8 cellular contexts compared by ENCODE assay signal in genomic region chr10:80158598-80159127, GRCh38. TPM values are rescaled to one million over a fixed set of nuclear protein-coding genes. Genes with fewer than 3 reads are reported as not detected.
DNase-seq lines count a peak whose midpoint lies in the region; ATAC-seq and TF ChIP-seq lines count a peak whose summit lies in the region.

No MANE protein-coding gene starts in this region.

- no peaks in the 10 kb centered on the region for H3K9me3 ChIP-seq in heart left ventricle
- H3K9me3 ChIP-seq in sigmoid colon: no peaks in the 10 kb centered on the region

- H3K4me1 Mint-ChIP-seq in activated naive CD8-positive, alpha-beta T cell treated with anti-CD3 and anti-CD28 coated beads, Interleukin-2, amount 10 ng/mL, durations not matched to agents 7 days and 5 days: peaks cover 13% of the 10 kb centered on the region

- H3K4me3 ChIP-seq in heart left ventricle (peak overlapping the region in 1 of 12 donors; percentile 18), sigmoid colon (no peak overlapping the region)

- POLR2A ChIA-PET in activated naive CD8-positive, alpha-beta T cell treated with anti-CD3 and anti-CD28 coated beads, Interleukin-2, amount 10 ng/mL, durations not matched to agents 7 days and 5 days (lab: Charles Lee): no interaction called here

- DNase-seq in Ammon's horn (ENCODE audit: low spot score) (peak; percentile 83), Kasumi-1 (lab: John Stamatoyannopoulos, UW) (peak; percentile 99), heart left ventricle (peak; percentile 89 to 96 (median 92)), sigmoid colon (peak; percentile 96), NCI-H128 (lab: John Stamatoyannopoulos, UW; ENCODE audit: unreplicated experiment) (no peak), NCI-H524 treated with DMSO at 0.1 percent for 48 hours (lab: John Stamatoyannopoulos, UW) (no peak)
- DNase-seq in activated naive CD8-positive, alpha-beta T cell treated with anti-CD3 and anti-CD28 coated beads, Interleukin-2, amount 10 ng/mL, durations not matched to agents 7 days and 5 days: no peak

- TF ChIP-seq CTCF in heart left ventricle (IDR thresholded peaks at IDR 0.05) (no peak), sigmoid colon (IDR thresholded peaks at IDR 0.05) (no peak)

- peak overlapping the region in 11 of 12 donors; percentile 65 to 91 (median 84) for H3K27ac ChIP-seq in heart left ventricle
- H3K27ac ChIP-seq in sigmoid colon: peak overlapping the region; percentile 65 to 89 (median 79)

- peak in 1 of 2 donors; percentile 19 for TF ChIP-seq POLR2A in heart left ventricle (IDR thresholded peaks at IDR 0.05)
- TF ChIP-seq POLR2A in sigmoid colon (IDR thresholded peaks at IDR 0.05): no peak

- H3K9me3 Mint-ChIP-seq in activated naive CD8-positive, alpha-beta T cell treated with anti-CD3 and anti-CD28 coated beads, Interleukin-2, amount 10 ng/mL, durations not matched to agents 7 days and 5 days: no peaks in the 10 kb centered on the region

- H3K27ac Mint-ChIP-seq in activated naive CD8-positive, alpha-beta T cell treated with anti-CD3 and anti-CD28 coated beads, Interleukin-2, amount 10 ng/mL, durations not matched to agents 7 days and 5 days: peak overlapping the region; percentile 12

- 2 to 30% (median 20%) methylated on average over 5 to 14 of the region's 14 CpGs for WGBS in heart left ventricle, 4 donors
- WGBS in sigmoid colon, 2 donors: 61 to 73% methylated on average over 14 of the region's 14 CpGs

- no peaks in the 10 kb centered on the region for H3K27me3 Mint-ChIP-seq in activated naive CD8-positive, alpha-beta T cell treated with anti-CD3 and anti-CD28 coated beads, Interleukin-2, amount 10 ng/mL, durations not matched to agents 7 days and 5 days

- H3K27me3 ChIP-seq in heart left ventricle (no peaks in the 10 kb centered on the region), sigmoid colon (no peaks in the 10 kb centered on the region)

- no peak for ATAC-seq in activated naive CD8-positive, alpha-beta T cell treated with anti-CD3 and anti-CD28 coated beads, Interleukin-2, amount 10 ng/mL, durations not matched to agents 7 days and 5 days (ENCODE audit: low read depth)
- ATAC-seq in heart left ventricle: peak; percentile 80 to 96 (median 92)
- ATAC-seq in GM19467 (IDR thresholded peaks at IDR 0.05; ENCODE audit: unreplicated experiment): no peak

- peaks cover 3 to 99% (median 92%) of the 10 kb centered on the region in 9 donors for H3K36me3 ChIP-seq in heart left ventricle
- peaks cover 5 to 71% (median 48%) of the 10 kb centered on the region in 4 donors for H3K36me3 ChIP-seq in sigmoid colon

- no peak overlapping the region for H3K4me3 Mint-ChIP-seq in activated naive CD8-positive, alpha-beta T cell treated with anti-CD3 and anti-CD28 coated beads, Interleukin-2, amount 10 ng/mL, durations not matched to agents 7 days and 5 days

- H3K36me3 Mint-ChIP-seq in activated naive CD8-positive, alpha-beta T cell treated with anti-CD3 and anti-CD28 coated beads, Interleukin-2, amount 10 ng/mL, durations not matched to agents 7 days and 5 days: peaks cover 48% of the 10 kb centered on the region

- peak in 1 of 4 donors; percentile 73 for TF ChIP-seq EP300 in sigmoid colon (IDR thresholded peaks at IDR 0.05)

- intact Hi-C loops in heart left ventricle (cut with DNase I): loop anchor here in 8 of 10 donors (1.0 to 5.0 kb wide), 5 partner anchors 44 to 49 kb away; partner anchors contain the start of gene ANXA11 (in 4 of the 8)
- intact Hi-C loops in sigmoid colon (cut with DNase I): loop anchor here (2.0 kb wide), 1 partner anchor 46 kb away; the partner anchor contains the start of gene ANXA11

- peaks cover 12 to 66% (median 39%) of the 10 kb centered on the region in 12 donors for H3K4me1 ChIP-seq in heart left ventricle
- H3K4me1 ChIP-seq in sigmoid colon: peaks cover 0 to 59% (median 39%) of the 10 kb centered on the region in 4 donors

RNA-seq across cellular contexts. Expression of gene PLAC9, which starts 26.1 kb away (rescaled TPM):
- not detected for total RNA-seq in activated naive CD8-positive, alpha-beta T cell treated with anti-CD3 and anti-CD28 coated beads, Interleukin-2, amount 10 ng/mL, durations not matched to agents 7 days and 5 days
- total RNA-seq in heart left ventricle (10 to 100 TPM; 16.5 to 51.6 (median 25.1) TPM), sigmoid colon (10 to 100 TPM in 2 of 4 donors, 1 to 10 TPM in 2; 5.1 to 20.8 (median 13.6) TPM)
- polyA plus RNA-seq in heart left ventricle (10 to 100 TPM; 26.5 to 45.8 TPM), sigmoid colon (10 to 100 TPM in 1 of 3 donors, 1 to 10 TPM in 2; 1.2 to 23.4 (median 6.9) TPM)

RNA-seq across cellular contexts. Expression of gene ANXA11, which starts 46.7 kb away (rescaled TPM):
- 100 to 1,000 TPM; 263 to 277 TPM for total RNA-seq in activated naive CD8-positive, alpha-beta T cell treated with anti-CD3 and anti-CD28 coated beads, Interleukin-2, amount 10 ng/mL, durations not matched to agents 7 days and 5 days
- total RNA-seq in heart left ventricle (100 to 1,000 TPM; 281 to 440 (median 368) TPM), sigmoid colon (100 to 1,000 TPM in 1 of 4 donors, 10 to 100 TPM in 3; 63.2 to 109 (median 75.7) TPM)
- polyA plus RNA-seq in heart left ventricle (100 to 1,000 TPM; 152 to 487 TPM), sigmoid colon (100 to 1,000 TPM; 170 to 323 (median 199) TPM)

Comparison
In these comparisons a context has a peak if more than half of its experiments do, and no peak if none do; other contexts are left out.
1. DNase-seq: peak in Ammon's horn (single experiment), Kasumi-1 (2 of 2), heart left ventricle (5 of 5) and sigmoid colon (single experiment); none in activated naive CD8-positive, alpha-beta T cell treated with anti-CD3 and anti-CD28 coated beads, Interleukin-2, amount 10 ng/mL, durations not matched to agents 7 days and 5 days (single experiment), NCI-H128 (single experiment) and NCI-H524 treated with DMSO at 0.1 percent for 48 hours (single experiment).
2. ATAC-seq: peak in heart left ventricle (4 of 4); none in activated naive CD8-positive, alpha-beta T cell treated with anti-CD3 and anti-CD28 coated beads, Interleukin-2, amount 10 ng/mL, durations not matched to agents 7 days and 5 days (single experiment) and GM19467 (single experiment).
3. RNA of gene PLAC9, which starts 26.1 kb away (total RNA-seq): 16.5 to 51.6 TPM in heart left ventricle and 5.1 to 20.8 TPM in sigmoid colon; not detected in activated naive CD8-positive, alpha-beta T cell treated with anti-CD3 and anti-CD28 coated beads, Interleukin-2, amount 10 ng/mL, durations not matched to agents 7 days and 5 days; every median in the first group is over 4 times any median in the second.